ENCODE assay signal across 8 cellular contexts in genomic region chr1:117215019-117215418, GRCh38. TPM values are rescaled to one million over a fixed set of nuclear protein-coding genes. Genes with fewer than 3 reads are reported as not detected.
"Had no signal": no experiment of that assay in that cellular context is flagged by ENCODE, and none has a peak within 500 bp of the region (broad histone marks: within the 10 kb centered on the region; RNA-seq: fewer than 3 reads in every experiment).

No MANE protein-coding gene starts in this region.

- FAIRE-seq: HepG2, HTR-8/SVneo had no signal

- ATAC-seq: HepG2 had no signal

- DNase-seq: IMR-90, KBM-7 had no signal

- H3K27ac ChIP-seq: HL-60 had no signal

RNA-seq across cellular contexts. Expression of gene VTCN1, which starts 4.3 kb away (rescaled TPM):
- total RNA-seq: HepG2, HT-29, HT1080, IMR-90 had no signal
- polyA plus RNA-seq: HepG2, IgD-negative memory B cell, IMR-90 had no signal
